In the genomic region with DNA sequence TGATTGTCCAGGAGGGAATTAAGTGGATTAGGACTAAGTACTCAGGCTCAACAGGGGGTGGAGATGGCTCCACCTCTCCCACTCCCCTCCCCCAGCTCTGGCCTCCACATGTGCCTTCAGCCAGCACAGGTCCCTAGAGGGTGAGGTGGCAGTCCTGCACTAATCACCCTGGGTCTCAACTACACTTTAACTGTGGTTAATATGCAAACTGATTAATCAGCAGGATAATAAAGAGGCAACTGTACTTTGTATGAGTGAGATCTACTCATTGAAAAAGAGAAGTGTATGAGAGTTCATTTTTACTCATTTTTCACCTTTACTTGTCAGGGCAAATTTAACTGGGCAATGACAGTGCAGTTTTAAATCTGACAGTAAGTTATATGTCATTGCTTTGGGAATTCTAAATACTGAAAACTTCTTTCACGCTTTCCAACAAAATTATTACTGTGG, we compare ENCODE assay signal across 1 cellular context.
TF ChIP-seq lines count a peak whose summit lies in the region.

No MANE protein-coding gene starts in this region.

TF ChIP-seq in GM12878, 131 proteins besides CTCF, POLR2A, EP300 and RAD21 (continued from another document):
- TF ChIP-seq, protein P1, sequence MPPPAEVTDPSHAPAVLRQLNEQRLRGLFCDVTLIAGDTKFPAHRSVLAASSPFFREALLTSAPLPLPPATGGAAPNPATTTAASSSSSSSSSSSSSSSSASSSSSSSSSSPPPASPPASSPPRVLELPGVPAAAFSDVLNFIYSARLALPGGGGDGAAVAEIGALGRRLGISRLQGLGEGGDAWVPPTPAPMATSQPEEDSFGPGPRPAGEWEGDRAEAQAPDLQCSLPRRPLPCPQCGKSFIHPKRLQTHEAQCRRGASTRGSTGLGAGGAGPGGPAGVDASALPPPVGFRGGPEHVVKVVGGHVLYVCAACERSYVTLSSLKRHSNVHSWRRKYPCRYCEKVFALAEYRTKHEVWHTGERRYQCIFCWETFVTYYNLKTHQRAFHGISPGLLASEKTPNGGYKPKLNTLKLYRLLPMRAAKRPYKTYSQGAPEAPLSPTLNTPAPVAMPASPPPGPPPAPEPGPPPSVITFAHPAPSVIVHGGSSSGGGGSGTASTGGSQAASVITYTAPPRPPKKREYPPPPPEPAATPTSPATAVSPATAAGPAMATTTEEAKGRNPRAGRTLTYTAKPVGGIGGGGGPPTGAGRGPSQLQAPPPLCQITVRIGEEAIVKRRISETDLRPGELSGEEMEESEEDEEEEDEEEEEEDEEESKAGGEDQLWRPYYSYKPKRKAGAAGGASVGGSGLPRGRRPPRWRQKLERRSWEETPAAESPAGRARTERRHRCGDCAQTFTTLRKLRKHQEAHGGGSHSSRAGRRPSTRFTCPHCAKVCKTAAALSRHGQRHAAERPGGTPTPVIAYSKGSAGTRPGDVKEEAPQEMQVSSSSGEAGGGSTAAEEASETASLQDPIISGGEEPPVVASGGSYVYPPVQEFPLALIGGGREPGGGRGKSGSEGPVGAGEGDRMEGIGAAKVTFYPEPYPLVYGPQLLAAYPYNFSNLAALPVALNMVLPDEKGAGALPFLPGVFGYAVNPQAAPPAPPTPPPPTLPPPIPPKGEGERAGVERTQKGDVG (CRISPR knock-in tag; IDR thresholded peaks at IDR 0.05) = no peak
- no peak for TF ChIP-seq FOXM1 (IDR thresholded peaks at IDR 0.05; ENCODE audit: low read depth, low read length)
- TF ChIP-seq MYC (IDR thresholded peaks at IDR 0.05; ENCODE audit: insufficient read depth, insufficient read length, insufficient replicate concordance, low read length, severe bottlenecking) = no peak
- no peak for TF ChIP-seq GATAD2B (conservative IDR thresholded peaks at IDR 0.05; ENCODE audit: low read depth)
- TF ChIP-seq, protein P2, sequence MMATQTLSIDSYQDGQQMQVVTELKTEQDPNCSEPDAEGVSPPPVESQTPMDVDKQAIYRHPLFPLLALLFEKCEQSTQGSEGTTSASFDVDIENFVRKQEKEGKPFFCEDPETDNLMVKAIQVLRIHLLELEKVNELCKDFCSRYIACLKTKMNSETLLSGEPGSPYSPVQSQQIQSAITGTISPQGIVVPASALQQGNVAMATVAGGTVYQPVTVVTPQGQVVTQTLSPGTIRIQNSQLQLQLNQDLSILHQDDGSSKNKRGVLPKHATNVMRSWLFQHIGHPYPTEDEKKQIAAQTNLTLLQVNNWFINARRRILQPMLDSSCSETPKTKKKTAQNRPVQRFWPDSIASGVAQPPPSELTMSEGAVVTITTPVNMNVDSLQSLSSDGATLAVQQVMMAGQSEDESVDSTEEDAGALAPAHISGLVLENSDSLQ (IDR thresholded peaks at IDR 0.05) = no peak
- no peak for TF ChIP-seq HDAC2 (IDR thresholded peaks at IDR 0.05)
